ENCODE assay signal across 10 cellular contexts in genomic region chr9:71795097-71795807, GRCh38. TPM values are rescaled to one million over a fixed set of nuclear protein-coding genes. Genes with fewer than 3 reads are reported as not detected.
DNase-seq lines count a peak whose midpoint lies in the region; ATAC-seq and TF ChIP-seq lines count a peak whose summit lies in the region.
"Had no signal": no experiment of that assay in that cellular context is flagged by ENCODE, and none has a peak within 500 bp of the region (broad histone marks: within the 10 kb centered on the region; RNA-seq: fewer than 3 reads in every experiment).

No MANE protein-coding gene starts in this region.

- TF ChIP-seq CTCF in activated CD8-positive, alpha-beta T cell treated with anti-CD3 and anti-CD28 coated beads for 36 hours (IDR thresholded peaks at IDR 0.05): no peak

- H3K36me3 ChIP-seq in BLaER1 treated with 17β-estradiol and CSF1 and Interleukin-3, amounts not matched to agents 10 nM and 100 nM: no peaks in the 10 kb centered on the region; a peak in 1 of 22 replicates
- no peaks in the 10 kb centered on the region for H3K36me3 ChIP-seq in MG63

- no peaks in the 10 kb centered on the region for H4K20me1 ChIP-seq in BLaER1 treated with 17β-estradiol and CSF1 and Interleukin-3, amounts not matched to agents 10 nM and 100 nM

- H3K27me3 Mint-ChIP-seq in activated CD8-positive, alpha-beta T cell treated with anti-CD3 and anti-CD28 coated beads for 36 hours: no peaks in the 10 kb centered on the region

- peak overlapping the region in 7 of 10 experiments; percentile 1 to 34 (median 16); a peak in 7 of 20 replicates for H3K4me3 ChIP-seq in BLaER1 treated with 17β-estradiol and CSF1 and Interleukin-3, amounts not matched to agents 10 nM and 100 nM
- no peak overlapping the region for H3K4me3 ChIP-seq in MG63

- no peaks in the 10 kb centered on the region for H3K27me3 ChIP-seq in BLaER1 treated with 17β-estradiol and CSF1 and Interleukin-3, amounts not matched to agents 10 nM and 100 nM
- H3K27me3 ChIP-seq in MG63: no peaks in the 10 kb centered on the region

- peaks cover 33 to 66% (median 55%) of the 10 kb centered on the region in 10 experiments for H3K4me1 ChIP-seq in BLaER1 treated with 17β-estradiol and CSF1 and Interleukin-3, amounts not matched to agents 10 nM and 100 nM

- ATAC-seq in GM19025 (IDR thresholded peaks at IDR 0.05; ENCODE audit: low read depth, unreplicated experiment) (peak; percentile 82), HG03039 (IDR thresholded peaks at IDR 0.05; ENCODE audit: unreplicated experiment) (peak; percentile 93)
- peak; percentile 76 for ATAC-seq in activated CD8-positive, alpha-beta T cell treated with anti-CD3 and anti-CD28 coated beads for 36 hours

- intact Hi-C loops in activated CD8-positive, alpha-beta T cell treated with anti-CD3 and anti-CD28 coated beads for 36 hours (cut with micrococcal nuclease): no loop called here

- H3K4me1 Mint-ChIP-seq in activated CD8-positive, alpha-beta T cell treated with anti-CD3 and anti-CD28 coated beads for 36 hours (ENCODE audit: low read depth): peaks cover 63% of the 10 kb centered on the region

- no peaks in the 10 kb centered on the region for H3K36me3 Mint-ChIP-seq in activated CD8-positive, alpha-beta T cell treated with anti-CD3 and anti-CD28 coated beads for 36 hours (ENCODE audit: low read depth)

- H3K9me3 ChIP-seq in BLaER1 treated with 17β-estradiol and CSF1 and Interleukin-3, amounts not matched to agents 10 nM and 100 nM (replicated peaks in 1 of 11): peaks cover 0 to 22% (median 5%) of the 10 kb centered on the region in 11 experiments; a peak in 11 of 22 replicates
- H3K9me3 ChIP-seq in MG63: no peaks in the 10 kb centered on the region

- peak overlapping the region; percentile 27 for H3K4me3 Mint-ChIP-seq in activated CD8-positive, alpha-beta T cell treated with anti-CD3 and anti-CD28 coated beads for 36 hours

- no peaks in the 10 kb centered on the region for H3K9me3 Mint-ChIP-seq in activated CD8-positive, alpha-beta T cell treated with anti-CD3 and anti-CD28 coated beads for 36 hours

- POLR2A ChIA-PET in activated CD8-positive, alpha-beta T cell treated with anti-CD3 and anti-CD28 coated beads for 36 hours (lab: Charles Lee): interaction anchor here (1.0 to 2.5 kb wide), 5 partner anchors 9 to 116 kb away, joined by 3 to 11 read pairs (median 4); partner anchors contain the start of genes ABHD17B and C9orf85

- H3K9ac ChIP-seq in BLaER1 treated with 17β-estradiol and CSF1 and Interleukin-3, amounts not matched to agents 10 nM and 100 nM: peak overlapping the region in 9 of 11 experiments; percentile 5 to 46 (median 14); a peak in 15 of 22 replicates

- H3K4me2 ChIP-seq in BLaER1 treated with 17β-estradiol and CSF1 and Interleukin-3, amounts not matched to agents 10 nM and 100 nM: peak overlapping the region; percentile 39 to 92 (median 77); a peak in 21 of 22 replicates

- peak overlapping the region; percentile 88 for H3K27ac Mint-ChIP-seq in activated CD8-positive, alpha-beta T cell treated with anti-CD3 and anti-CD28 coated beads for 36 hours

- CTCF ChIA-PET in activated CD8-positive, alpha-beta T cell treated with anti-CD3 and anti-CD28 coated beads for 36 hours (lab: Charles Lee): interaction anchor here (0.9 to 7.9 kb wide), 5 partner anchors 10 to 191 kb away, joined by 3 to 60 read pairs (median 4); no protein-coding TSS in a partner anchor

- peak overlapping the region in 9 of 11 experiments; percentile 12 to 69 (median 57); a peak in 18 of 22 replicates for H3K27ac ChIP-seq in BLaER1 treated with 17β-estradiol and CSF1 and Interleukin-3, amounts not matched to agents 10 nM and 100 nM

- DNase-seq in activated CD8-positive, alpha-beta T cell treated with anti-CD3 and anti-CD28 coated beads for 36 hours: no peak
- no peak for DNase-seq in NK-92 (lab: John Stamatoyannopoulos, UW; ENCODE audit: unreplicated experiment)
- DNase-seq in COR-L47 (lab: John Stamatoyannopoulos, UW): no peak
- DNase-seq in NCI-H1105 treated with DMSO at 0.1 percent for 48 hours (lab: John Stamatoyannopoulos, UW): no peak
- DNase-seq in MG63: no peak
- DNase-seq: NCI-H2171; stimulated activated CD4-positive, alpha-beta T cell treated with anti-CD3 and anti-CD28 coated beads, Interleukin-4, amount 100 ng/mL, for 4 hours had no signal

RNA-seq across cellular contexts. Expression of gene CEMIP2, which starts 26.9 kb away (rescaled TPM):
- total RNA-seq in activated CD8-positive, alpha-beta T cell treated with anti-CD3 and anti-CD28 coated beads for 36 hours: 10 to 100 TPM; 58.7 to 63.5 TPM
- 0.30 and 7.8 TPM in 2 replicates for total RNA-seq in MG63 (2014; rRNA removed; shearing (Covaris generic); ENCODE audit: low replicate concordance)
